ENCODE assay signal across 32 cellular contexts in genomic region chr13:30039506-30039905, GRCh38.
"Had no signal": no experiment of that assay in that cellular context is flagged by ENCODE, and none has a peak within 500 bp of the region (broad histone marks: within the 10 kb centered on the region; RNA-seq: fewer than 3 reads in every experiment).

No MANE protein-coding gene starts in this region.

- H3K27me3 ChIP-seq: ovary had no signal

- ATAC-seq: activated CD8-positive, alpha-beta T cell treated with anti-CD3 and anti-CD28 coated beads for 36 hours; activated T-cell treated with anti-CD3 and anti-CD28 coated beads, Interleukin-2, amount 50 U/mL, for 72 hours; lower lobe of right lung; mucosa of descending colon; natural killer cell treated with Interleukin-12 subunit alpha and Interleukin-12 subunit beta and Interleukin-15 and Interleukin-18, amount 100 ng/mL, for 72 hours; sciatic nerve; stimulated activated naive B cell treated with anti-CD40 and anti-IgM and Interleukin-4, amounts not matched to agents 10 μg/mL and 1 μg/mL and 100 μg/mL, for 72 hours; WTC11 had no signal

- FAIRE-seq: colon, endometrium, frontal cortex, islet of Langerhans had no signal

- H3K9me3 ChIP-seq: esophagus squamous epithelium, left lung, lower lobe of right lung, mucosa of descending colon, ovary, stomach, tibial artery had no signal

- H3K4me3 Mint-ChIP-seq: activated CD8-positive, alpha-beta T cell treated with anti-CD3 and anti-CD28 coated beads for 36 hours; activated naive CD8-positive, alpha-beta T cell; activated T-cell treated with anti-CD3 and anti-CD28 coated beads, Interleukin-2, amount 50 U/mL, for 72 hours; natural killer cell treated with Interleukin-12 subunit alpha and Interleukin-12 subunit beta and Interleukin-15 and Interleukin-18, amount 100 ng/mL, for 72 hours; stimulated activated naive B cell treated with anti-CD40 and anti-IgM and Interleukin-4, amounts not matched to agents 10 μg/mL and 1 μg/mL and 100 μg/mL, for 72 hours; T-helper 1 cell treated with Interleukin-12 subunit alpha and Interleukin-12 subunit beta and Interleukin-4 antibody, amounts not matched to agents 30 μg/mL and 1 μg/mL, for 36 hours; WTC11 had no signal

- H3K4me1 Mint-ChIP-seq: stimulated activated naive B cell treated with anti-CD40 and anti-IgM and Interleukin-4, amounts not matched to agents 10 μg/mL and 1 μg/mL and 100 μg/mL, for 72 hours had no signal

- H3K27ac Mint-ChIP-seq: activated CD8-positive, alpha-beta T cell treated with anti-CD3 and anti-CD28 coated beads for 36 hours; activated naive CD8-positive, alpha-beta T cell; activated T-cell treated with anti-CD3 and anti-CD28 coated beads, Interleukin-2, amount 50 U/mL, for 72 hours; natural killer cell treated with Interleukin-12 subunit alpha and Interleukin-12 subunit beta and Interleukin-15 and Interleukin-18, amount 100 ng/mL, for 72 hours; progenitor cell of endocrine pancreas; stimulated activated naive B cell treated with anti-CD40 and anti-IgM and Interleukin-4, amounts not matched to agents 10 μg/mL and 1 μg/mL and 100 μg/mL, for 72 hours; T-helper 1 cell treated with Interleukin-12 subunit alpha and Interleukin-12 subunit beta and Interleukin-4 antibody, amounts not matched to agents 30 μg/mL and 1 μg/mL, for 36 hours; WTC11 had no signal

- H3K27ac ChIP-seq: epithelial cell of prostate, esophagus squamous epithelium, left lung, lower lobe of right lung, ovary, stomach, tibial artery had no signal

- H3K36me3 ChIP-seq: esophagus squamous epithelium, left lung, lower lobe of right lung, ovary, stomach, tibial artery had no signal

- H3K9me3 Mint-ChIP-seq: activated CD8-positive, alpha-beta T cell treated with anti-CD3 and anti-CD28 coated beads for 36 hours; activated T-cell treated with anti-CD3 and anti-CD28 coated beads, Interleukin-2, amount 50 U/mL, for 72 hours; natural killer cell treated with Interleukin-12 subunit alpha and Interleukin-12 subunit beta and Interleukin-15 and Interleukin-18, amount 100 ng/mL, for 72 hours; stimulated activated naive B cell treated with anti-CD40 and anti-IgM and Interleukin-4, amounts not matched to agents 10 μg/mL and 1 μg/mL and 100 μg/mL, for 72 hours; T-helper 1 cell treated with Interleukin-12 subunit alpha and Interleukin-12 subunit beta and Interleukin-4 antibody, amounts not matched to agents 30 μg/mL and 1 μg/mL, for 36 hours had no signal

- H3K36me3 Mint-ChIP-seq: activated naive CD8-positive, alpha-beta T cell; natural killer cell treated with Interleukin-12 subunit alpha and Interleukin-12 subunit beta and Interleukin-15 and Interleukin-18, amount 100 ng/mL, for 72 hours; stimulated activated naive B cell treated with anti-CD40 and anti-IgM and Interleukin-4, amounts not matched to agents 10 μg/mL and 1 μg/mL and 100 μg/mL, for 72 hours; WTC11 had no signal

- DNase-seq: activated CD4-positive, alpha-beta T cell treated with anti-CD3 and anti-CD28 coated beads, Interleukin-2, amount 50 U/mL, for 1 hour; activated CD8-positive, alpha-beta T cell treated with anti-CD3 and anti-CD28 coated beads for 36 hours; activated effector memory CD4-positive, alpha-beta T cell treated with Interleukin-2 at 50 U/mL for 16 hours; activated naive CD4-positive, alpha-beta T cell treated with Interleukin-2 at 50 U/mL for 16 hours; activated T-cell treated with anti-CD3 and anti-CD28 coated beads, Interleukin-2, amount 50 U/mL, for 72 hours; anterior cingulate cortex; dermis blood vessel endothelial cell; effector CD4-positive, alpha-beta T cell; esophagus squamous epithelium; glutamatergic neuron; left lung; lower lobe of right lung; mucosa of descending colon; ovary; stimulated activated CD4-positive, alpha-beta T cell treated with anti-CD3 and anti-CD28 coated beads, Interleukin-4, amount 100 ng/mL, for 4 hours; stimulated activated CD8-positive, alpha-beta memory T cell treated with anti-CD3 and anti-CD28 coated beads, Interleukin-4, amount 100 ng/mL, for 48 hours; stimulated activated naive B cell treated with anti-CD40 and anti-IgM and Interleukin-4, amounts not matched to agents 10 μg/mL and 1 μg/mL and 100 μg/mL, for 72 hours; stomach; T-helper 9 cell; tibial artery had no signal

- H3K4me1 ChIP-seq: esophagus squamous epithelium, left lung, lower lobe of right lung, stomach, tibial artery had no signal

- H3K4me3 ChIP-seq: esophagus squamous epithelium, left lung, lower lobe of right lung, mucosa of descending colon, ovary, skin epidermis, stomach, tibial artery had no signal
